In the genomic region with DNA sequence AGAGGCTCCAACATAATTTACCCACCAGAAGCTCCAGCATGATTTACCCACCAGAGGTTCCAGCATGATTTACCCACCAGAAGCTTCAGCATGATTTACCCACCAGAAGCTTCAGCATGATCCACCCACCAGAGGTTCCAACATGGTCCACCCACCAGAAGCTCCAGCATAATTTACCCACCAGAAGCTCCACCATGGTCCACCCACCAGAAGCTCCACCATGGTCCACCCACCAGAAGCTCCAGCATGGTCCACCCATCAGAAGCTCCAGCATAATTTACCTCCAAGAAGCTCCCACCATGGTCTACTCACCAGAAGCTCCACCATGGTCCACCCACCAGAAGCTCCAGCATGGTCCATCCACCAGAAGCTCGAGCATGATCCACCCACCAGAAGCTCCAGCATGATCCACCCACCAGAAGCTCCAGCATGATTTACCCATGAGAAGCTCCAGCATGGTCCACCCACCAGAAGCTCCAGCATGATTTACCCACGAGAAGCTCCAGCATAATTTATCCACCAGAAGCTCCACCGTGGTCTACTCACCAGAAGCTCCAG, we compare ENCODE assay signal across 7 cellular contexts.
DNase-seq lines count a peak whose midpoint lies in the region; ATAC-seq, FAIRE-seq and TF ChIP-seq lines count a peak whose summit lies in the region.
"Not testable (repeated sequence)": the region's sequence is repeated elsewhere in the genome, so short reads cannot be mapped to it uniquely, and the experiment has no call there.

No MANE protein-coding gene starts in this region.

- H3K4me1 Mint-ChIP-seq in H9, endodermal cell: not testable (repeated sequence)

- not testable (repeated sequence) for H3K27me3 Mint-ChIP-seq in H9 (ENCODE audit: low read depth); endodermal cell (ENCODE audit: insufficient read depth)

- not testable (repeated sequence) for H3T11ph ChIP-seq in H9 (ENCODE audit: low read length)

- H4K5ac ChIP-seq in H9 (ENCODE audit: insufficient read length, low read depth, low read length); mesendoderm (ENCODE audit: low read length): not testable (repeated sequence)

- H3K4me2 ChIP-seq in H9 (ENCODE audit: insufficient read depth, insufficient read length, low read length); hepatocyte; mesendoderm (ENCODE audit: low read length): not testable (repeated sequence)

- not testable (repeated sequence) for H3K4ac ChIP-seq in H9 (ENCODE audit: low read depth, low read length); mesendoderm (ENCODE audit: low read depth, low read length)

- H3K14ac ChIP-seq in H9 (ENCODE audit: insufficient read depth, low read length), result not testable (repeated sequence)

- not testable (repeated sequence) for H2AK5ac ChIP-seq in H9 (ENCODE audit: insufficient read length, low read length); mesendoderm (ENCODE audit: low read length)

- not testable (repeated sequence) for H3K56ac ChIP-seq in H9 (ENCODE audit: insufficient read length, low read depth, low read length); mesendoderm (ENCODE audit: low read length)

- DNase-seq in H9 (peak; percentile 22), hepatocyte (ENCODE audit: low spot score) (peak; percentile 2), lower lobe of right lung (peak; percentile 29), posterior vena cava (ENCODE audit: low spot score) (peak; percentile 64)
- not testable (repeated sequence) for DNase-seq in bronchial epithelial cell (ENCODE audit: low read depth); endodermal cell; mesendoderm

- intact Hi-C loops in lower lobe of right lung (cut with DNase I); posterior vena cava (cut with DNase I): not testable (repeated sequence)

- H2BK5ac ChIP-seq in H9 (ENCODE audit: insufficient read length, low read length); mesendoderm (ENCODE audit: low read length): not testable (repeated sequence)

- no CpG with 5 or more reads among the region's 3 CpGs for WGBS in H9 (ENCODE audit: extremely low coverage, insufficient read length, low lambda C conversion rate)
- WGBS in endodermal cell (ENCODE audit: insufficient coverage in 1 of 2, insufficient read length in 1 of 2), 2 experiments, result 64% methylated on average over 2 of the region's 3 CpGs; no CpG with 5 or more reads in 1 of the 2 experiments
- 49% methylated on average over 3 of the region's 3 CpGs for WGBS in hepatocyte (ENCODE audit: low lambda C conversion rate, missing lambda C conversion rate)
- no CpG with 5 or more reads among the region's 3 CpGs for WGBS in mesendoderm (ENCODE audit: extremely low coverage, insufficient coverage, low lambda C conversion rate)

- not testable (repeated sequence) for H3K27me3 ChIP-seq in H9 (ENCODE audit: insufficient read depth, low read length); bronchial epithelial cell (ENCODE audit: control insufficient read depth, insufficient read depth, low read length); endodermal cell (ENCODE audit: control insufficient read depth, insufficient read depth, low read length, poor library complexity, severe bottlenecking); hepatocyte; lower lobe of right lung (ENCODE audit: low read depth); mesendoderm (ENCODE audit: insufficient read depth, low read length, poor library complexity)

- not testable (repeated sequence) for H3K36me3 ChIP-seq in bronchial epithelial cell (ENCODE audit: control insufficient read depth, insufficient read depth, low read length); endodermal cell (ENCODE audit: control insufficient read depth, insufficient read depth, low read length); hepatocyte (replicated peaks; ENCODE audit: insufficient read depth, low read depth); lower lobe of right lung; mesendoderm (ENCODE audit: control insufficient read depth, insufficient read depth, low read length)

- not testable (repeated sequence) for H3K23me2 ChIP-seq in H9 (ENCODE audit: insufficient read length, low read depth, low read length, poor library complexity, severe bottlenecking)

- H4K20me1 ChIP-seq in H9 (ENCODE audit: control insufficient read depth, insufficient read depth, insufficient read length); hepatocyte (ENCODE audit: insufficient read depth, poor library complexity, severe bottlenecking): not testable (repeated sequence)

- not testable (repeated sequence) for H3K23ac ChIP-seq in H9 (ENCODE audit: insufficient read length, low read depth, low read length); mesendoderm (ENCODE audit: low read length)

- H3K79me2 ChIP-seq in H9 (ENCODE audit: insufficient read depth, low read length); hepatocyte; mesendoderm (ENCODE audit: control insufficient read depth, insufficient read depth, low read length): not testable (repeated sequence)

- H3K9me3 ChIP-seq in H9 (ENCODE audit: control insufficient read depth, low read depth, low read length), result peaks cover 91% of the 10 kb centered on the region
- H3K9me3 ChIP-seq in endodermal cell (ENCODE audit: control insufficient read depth, low read length), result peaks cover 86% of the 10 kb centered on the region
- peaks cover 26% of the 10 kb centered on the region for H3K9me3 ChIP-seq in hepatocyte (ENCODE audit: low read depth)
- peaks cover 65% of the 10 kb centered on the region for H3K9me3 ChIP-seq in lower lobe of right lung

- not testable (repeated sequence) for H3K79me1 ChIP-seq in H9 (ENCODE audit: insufficient read depth, low read depth, low read length, poor library complexity, severe bottlenecking); mesendoderm (ENCODE audit: low read length)

- H2AFZ ChIP-seq in H9 (ENCODE audit: low read length); hepatocyte: not testable (repeated sequence)

- not testable (repeated sequence) for H2BK120ac ChIP-seq in H9 (ENCODE audit: low read depth, low read length, poor library complexity, severe bottlenecking); mesendoderm (ENCODE audit: low read depth, low read length)

- not testable (repeated sequence) for TF ChIP-seq CTCF in H9 (conservative IDR thresholded peaks at IDR 0.05); bronchial epithelial cell (IDR thresholded peaks at IDR 0.05; ENCODE audit: insufficient read depth, low read length, severe bottlenecking); endodermal cell (conservative IDR thresholded peaks at IDR 0.05); hepatocyte (IDR thresholded peaks at IDR 0.05; ENCODE audit: poor library complexity); lower lobe of right lung (IDR thresholded peaks at IDR 0.05)

- not testable (repeated sequence) for H3K4me3 Mint-ChIP-seq in H9, endodermal cell

- H2BK12ac ChIP-seq in H9 (ENCODE audit: insufficient read length, low read depth, low read length), result not testable (repeated sequence)

- not testable (repeated sequence) for H3K9me2 ChIP-seq in hepatocyte (replicated peaks; ENCODE audit: insufficient read depth)

- not testable (repeated sequence) for H4K91ac ChIP-seq in H9 (ENCODE audit: insufficient read length, low read depth, low read length)

- not testable (repeated sequence) for ATAC-seq in lower lobe of right lung

- not testable (repeated sequence) for H3K27ac Mint-ChIP-seq in H9, endodermal cell

- H3K36me3 Mint-ChIP-seq in H9 (ENCODE audit: insufficient read depth in 1 of 3, low read depth in 3 of 3); endodermal cell (ENCODE audit: low read depth): not testable (repeated sequence)

- not testable (repeated sequence) for H3K27ac ChIP-seq in H9 (ENCODE audit: insufficient read length, low read depth, low read length); endodermal cell (ENCODE audit: low read depth, low read length); hepatocyte; lower lobe of right lung; mesendoderm (ENCODE audit: low read depth, low read length)

- H3K9ac ChIP-seq in H9 (ENCODE audit: extremely low read depth, insufficient read length, low read length); endodermal cell (ENCODE audit: extremely low read depth, low read length, poor library complexity, severe bottlenecking); mesendoderm (ENCODE audit: low read length): not testable (repeated sequence)

- H3K9me3 Mint-ChIP-seq in H9, endodermal cell: not testable (repeated sequence)

- H3K4me3 ChIP-seq in bronchial epithelial cell (ENCODE audit: low read depth, low read length); hepatocyte; lower lobe of right lung: not testable (repeated sequence)
- peak overlapping the region; percentile 57 for H3K4me3 ChIP-seq in endodermal cell (ENCODE audit: low read length)
- H3K4me3 ChIP-seq in mesendoderm (ENCODE audit: low read length), result peak overlapping the region; percentile 8

- H2BK20ac ChIP-seq in H9 (ENCODE audit: low read depth, low read length, poor library complexity, severe bottlenecking), result not testable (repeated sequence)

- H2BK15ac ChIP-seq in H9 (ENCODE audit: low read depth, low read length); mesendoderm (replicated peaks; ENCODE audit: low read depth): not testable (repeated sequence)

- not testable (repeated sequence) for H4K8ac ChIP-seq in H9 (replicated peaks; ENCODE audit: insufficient read length, low read depth, low read length); mesendoderm (ENCODE audit: low read depth, low read length)

- peak; percentile 73 for FAIRE-seq in bronchial epithelial cell (lab: Jason Lieb, UNC)

- H3K4me1 ChIP-seq in H9 (ENCODE audit: insufficient read depth, low read length); endodermal cell (ENCODE audit: control insufficient read depth, insufficient read depth, low read length); hepatocyte (ENCODE audit: insufficient read depth); lower lobe of right lung; mesendoderm (ENCODE audit: control insufficient read depth, low read depth, low read length): not testable (repeated sequence)

- not testable (repeated sequence) for H3K18ac ChIP-seq in H9 (ENCODE audit: insufficient read length, low read depth, low read length); mesendoderm (ENCODE audit: low read length)
